In genomic region chr17:81902023-81902652, GRCh38 we compare ENCODE assay signal across 1 cellular context.
TF ChIP-seq lines count a peak whose summit lies in the region.

TSS of gene NPB (plus strand) at chr17:81902238. CDS start at chr17:81902278, 40 bp downstream.

TF ChIP-seq in HepG2, 621 proteins besides CTCF, POLR2A, EP300 and RAD21 (continued from another document and continues in another):
- TF ChIP-seq ZNF281 (CRISPR knock-in tag; IDR thresholded peaks at IDR 0.05; ENCODE audit: borderline replicate concordance) (no peak), ZBED4 (CRISPR knock-in tag; IDR thresholded peaks at IDR 0.05; ENCODE audit: borderline replicate concordance) (0 out of 2 replicates have a peak, but pooled peaks have one; percentile 14), ZFP1 (CRISPR knock-in tag; IDR thresholded peaks at IDR 0.05) (no peak), CEBPG (CRISPR knock-in tag; IDR thresholded peaks at IDR 0.05) (no peak), ZNF563 (CRISPR knock-in tag; IDR thresholded peaks at IDR 0.05) (peak; percentile 63), SMARCE1 (IDR thresholded peaks at IDR 0.05; ENCODE audit: borderline replicate concordance) (no peak), HNRNPK (IDR thresholded peaks at IDR 0.05; ENCODE audit: low read depth, low read length, poor library complexity, severe bottlenecking) (no peak), ZNF138 (CRISPR knock-in tag; IDR thresholded peaks at IDR 0.05; ENCODE audit: low read depth) (no peak), NFYB (CRISPR knock-in tag; IDR thresholded peaks at IDR 0.05) (no peak), SNAPC2 (CRISPR knock-in tag; IDR thresholded peaks at IDR 0.05) (no peak), PATZ1 (CRISPR knock-in tag; IDR thresholded peaks at IDR 0.05) (no peak), HNF4G (IDR thresholded peaks at IDR 0.05; ENCODE audit: borderline replicate concordance, low read depth, low read length) (no peak), HNF4G (CRISPR knock-in tag; IDR thresholded peaks at IDR 0.05; ENCODE audit: borderline replicate concordance, low read depth) (peak; percentile 48; the same call in 1 of the 2 replicates), ZFP37 (CRISPR knock-in tag; IDR thresholded peaks at IDR 0.05; ENCODE audit: borderline replicate concordance) (no peak), ARNTL (CRISPR knock-in tag; IDR thresholded peaks at IDR 0.05) (0 out of 2 replicates have a peak, but pooled peaks have one; percentile 6), CREBL2 (CRISPR knock-in tag; IDR thresholded peaks at IDR 0.05; ENCODE audit: borderline replicate concordance) (0 out of 2 replicates have a peak, but pooled peaks have one; percentile 28), SIN3B (IDR thresholded peaks at IDR 0.05; ENCODE audit: low read length) (no peak), TP53 (CRISPR knock-in tag; conservative IDR thresholded peaks at IDR 0.05) (0 out of 2 replicates have a peak, but pooled peaks have one; percentile 18), ZNF207 (IDR thresholded peaks at IDR 0.05; ENCODE audit: borderline replicate concordance) (no peak), SP1 (IDR thresholded peaks at IDR 0.05) (no peak), SP1 (CRISPR knock-in tag; IDR thresholded peaks at IDR 0.05) (0 out of 2 replicates have a peak, but pooled peaks have one; percentile 22), MEIS2 (CRISPR knock-in tag; IDR thresholded peaks at IDR 0.05) (peak; percentile 53; the same call in 1 of the 2 replicates), MEF2D (CRISPR knock-in tag; IDR thresholded peaks at IDR 0.05) (no peak), ZBTB20 (CRISPR knock-in tag; IDR thresholded peaks at IDR 0.05; ENCODE audit: borderline replicate concordance, low read depth) (no peak), TOE1 (CRISPR knock-in tag; IDR thresholded peaks at IDR 0.05) (no peak), TBL1XR1 (IDR thresholded peaks at IDR 0.05; ENCODE audit: borderline replicate concordance, low read length, partially characterized antibody) (no peak), RFX5 (IDR thresholded peaks at IDR 0.05; ENCODE audit: low read depth, low read length) (no peak), ZFY (CRISPR knock-in tag; IDR thresholded peaks at IDR 0.05) (peak; percentile 49), NFKBIZ (CRISPR knock-in tag; IDR thresholded peaks at IDR 0.05) (no peak), BHLHE40 (IDR thresholded peaks at IDR 0.05; ENCODE audit: low read length) (no peak), TRIM24 (CRISPR knock-in tag; IDR thresholded peaks at IDR 0.05) (no peak), ZNF180 (CRISPR knock-in tag; IDR thresholded peaks at IDR 0.05; ENCODE audit: borderline replicate concordance, low read depth) (no peak), ZBTB7B (CRISPR knock-in tag; IDR thresholded peaks at IDR 0.05) (no peak; the same call in 1 of the 2 replicates), ZNF234 (CRISPR knock-in tag; conservative IDR thresholded peaks at IDR 0.05) (no peak), RFXAP (CRISPR knock-in tag; IDR thresholded peaks at IDR 0.05; ENCODE audit: borderline replicate concordance) (no peak), SP140L (CRISPR knock-in tag; IDR thresholded peaks at IDR 0.05; ENCODE audit: borderline replicate concordance) (no peak)
- TF ChIP-seq, protein P1, sequence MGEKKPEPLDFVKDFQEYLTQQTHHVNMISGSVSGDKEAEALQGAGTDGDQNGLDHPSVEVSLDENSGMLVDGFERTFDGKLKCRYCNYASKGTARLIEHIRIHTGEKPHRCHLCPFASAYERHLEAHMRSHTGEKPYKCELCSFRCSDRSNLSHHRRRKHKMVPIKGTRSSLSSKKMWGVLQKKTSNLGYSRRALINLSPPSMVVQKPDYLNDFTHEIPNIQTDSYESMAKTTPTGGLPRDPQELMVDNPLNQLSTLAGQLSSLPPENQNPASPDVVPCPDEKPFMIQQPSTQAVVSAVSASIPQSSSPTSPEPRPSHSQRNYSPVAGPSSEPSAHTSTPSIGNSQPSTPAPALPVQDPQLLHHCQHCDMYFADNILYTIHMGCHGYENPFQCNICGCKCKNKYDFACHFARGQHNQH (CRISPR knock-in tag; IDR thresholded peaks at IDR 0.05), result no peak
- TF ChIP-seq, protein P2, sequence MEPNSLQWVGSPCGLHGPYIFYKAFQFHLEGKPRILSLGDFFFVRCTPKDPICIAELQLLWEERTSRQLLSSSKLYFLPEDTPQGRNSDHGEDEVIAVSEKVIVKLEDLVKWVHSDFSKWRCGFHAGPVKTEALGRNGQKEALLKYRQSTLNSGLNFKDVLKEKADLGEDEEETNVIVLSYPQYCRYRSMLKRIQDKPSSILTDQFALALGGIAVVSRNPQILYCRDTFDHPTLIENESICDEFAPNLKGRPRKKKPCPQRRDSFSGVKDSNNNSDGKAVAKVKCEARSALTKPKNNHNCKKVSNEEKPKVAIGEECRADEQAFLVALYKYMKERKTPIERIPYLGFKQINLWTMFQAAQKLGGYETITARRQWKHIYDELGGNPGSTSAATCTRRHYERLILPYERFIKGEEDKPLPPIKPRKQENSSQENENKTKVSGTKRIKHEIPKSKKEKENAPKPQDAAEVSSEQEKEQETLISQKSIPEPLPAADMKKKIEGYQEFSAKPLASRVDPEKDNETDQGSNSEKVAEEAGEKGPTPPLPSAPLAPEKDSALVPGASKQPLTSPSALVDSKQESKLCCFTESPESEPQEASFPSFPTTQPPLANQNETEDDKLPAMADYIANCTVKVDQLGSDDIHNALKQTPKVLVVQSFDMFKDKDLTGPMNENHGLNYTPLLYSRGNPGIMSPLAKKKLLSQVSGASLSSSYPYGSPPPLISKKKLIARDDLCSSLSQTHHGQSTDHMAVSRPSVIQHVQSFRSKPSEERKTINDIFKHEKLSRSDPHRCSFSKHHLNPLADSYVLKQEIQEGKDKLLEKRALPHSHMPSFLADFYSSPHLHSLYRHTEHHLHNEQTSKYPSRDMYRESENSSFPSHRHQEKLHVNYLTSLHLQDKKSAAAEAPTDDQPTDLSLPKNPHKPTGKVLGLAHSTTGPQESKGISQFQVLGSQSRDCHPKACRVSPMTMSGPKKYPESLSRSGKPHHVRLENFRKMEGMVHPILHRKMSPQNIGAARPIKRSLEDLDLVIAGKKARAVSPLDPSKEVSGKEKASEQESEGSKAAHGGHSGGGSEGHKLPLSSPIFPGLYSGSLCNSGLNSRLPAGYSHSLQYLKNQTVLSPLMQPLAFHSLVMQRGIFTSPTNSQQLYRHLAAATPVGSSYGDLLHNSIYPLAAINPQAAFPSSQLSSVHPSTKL (CRISPR knock-in tag; IDR thresholded peaks at IDR 0.05), result no peak
- TF ChIP-seq, protein P3, sequence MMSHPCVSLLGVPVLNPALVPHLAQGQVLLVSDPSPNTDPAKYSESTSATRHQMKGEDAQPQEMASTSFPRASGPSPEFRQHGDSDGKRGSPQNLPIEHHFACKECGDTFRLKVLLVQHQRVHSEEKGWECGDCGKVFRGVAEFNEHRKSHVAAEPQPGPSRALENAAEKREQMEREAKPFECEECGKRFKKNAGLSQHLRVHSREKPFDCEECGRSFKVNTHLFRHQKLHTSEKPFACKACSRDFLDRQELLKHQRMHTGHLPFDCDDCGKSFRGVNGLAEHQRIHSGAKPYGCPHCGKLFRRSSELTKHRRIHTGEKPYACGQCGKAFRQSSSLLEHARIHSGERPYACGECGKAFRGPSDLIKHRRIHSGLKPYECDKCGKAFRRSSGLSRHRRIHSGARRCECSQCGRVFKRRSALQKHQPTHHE (CRISPR knock-in tag; IDR thresholded peaks at IDR 0.05; ENCODE audit: borderline replicate concordance), result no peak
- TF ChIP-seq, protein P4, sequence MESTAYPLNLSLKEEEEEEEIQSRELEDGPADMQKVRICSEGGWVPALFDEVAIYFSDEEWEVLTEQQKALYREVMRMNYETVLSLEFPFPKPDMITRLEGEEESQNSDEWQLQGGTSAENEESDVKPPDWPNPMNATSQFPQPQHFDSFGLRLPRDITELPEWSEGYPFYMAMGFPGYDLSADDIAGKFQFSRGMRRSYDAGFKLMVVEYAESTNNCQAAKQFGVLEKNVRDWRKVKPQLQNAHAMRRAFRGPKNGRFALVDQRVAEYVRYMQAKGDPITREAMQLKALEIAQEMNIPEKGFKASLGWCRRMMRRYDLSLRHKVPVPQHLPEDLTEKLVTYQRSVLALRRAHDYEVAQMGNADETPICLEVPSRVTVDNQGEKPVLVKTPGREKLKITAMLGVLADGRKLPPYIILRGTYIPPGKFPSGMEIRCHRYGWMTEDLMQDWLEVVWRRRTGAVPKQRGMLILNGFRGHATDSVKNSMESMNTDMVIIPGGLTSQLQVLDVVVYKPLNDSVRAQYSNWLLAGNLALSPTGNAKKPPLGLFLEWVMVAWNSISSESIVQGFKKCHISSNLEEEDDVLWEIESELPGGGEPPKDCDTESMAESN (CRISPR knock-in tag; conservative IDR thresholded peaks at IDR 0.05), result peak; percentile 81
- TF ChIP-seq, protein P5, sequence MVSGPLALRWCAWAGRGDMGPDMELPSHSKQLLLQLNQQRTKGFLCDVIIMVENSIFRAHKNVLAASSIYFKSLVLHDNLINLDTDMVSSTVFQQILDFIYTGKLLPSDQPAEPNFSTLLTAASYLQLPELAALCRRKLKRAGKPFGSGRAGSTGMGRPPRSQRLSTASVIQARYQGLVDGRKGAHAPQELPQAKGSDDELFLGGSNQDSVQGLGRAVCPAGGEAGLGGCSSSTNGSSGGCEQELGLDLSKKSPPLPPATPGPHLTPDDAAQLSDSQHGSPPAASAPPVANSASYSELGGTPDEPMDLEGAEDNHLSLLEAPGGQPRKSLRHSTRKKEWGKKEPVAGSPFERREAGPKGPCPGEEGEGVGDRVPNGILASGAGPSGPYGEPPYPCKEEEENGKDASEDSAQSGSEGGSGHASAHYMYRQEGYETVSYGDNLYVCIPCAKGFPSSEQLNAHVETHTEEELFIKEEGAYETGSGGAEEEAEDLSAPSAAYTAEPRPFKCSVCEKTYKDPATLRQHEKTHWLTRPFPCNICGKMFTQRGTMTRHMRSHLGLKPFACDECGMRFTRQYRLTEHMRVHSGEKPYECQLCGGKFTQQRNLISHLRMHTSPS (CRISPR knock-in tag; IDR thresholded peaks at IDR 0.05; ENCODE audit: low read depth), result peak; percentile 40; the same call in 1 of the 2 replicates
- TF ChIP-seq, protein P6, sequence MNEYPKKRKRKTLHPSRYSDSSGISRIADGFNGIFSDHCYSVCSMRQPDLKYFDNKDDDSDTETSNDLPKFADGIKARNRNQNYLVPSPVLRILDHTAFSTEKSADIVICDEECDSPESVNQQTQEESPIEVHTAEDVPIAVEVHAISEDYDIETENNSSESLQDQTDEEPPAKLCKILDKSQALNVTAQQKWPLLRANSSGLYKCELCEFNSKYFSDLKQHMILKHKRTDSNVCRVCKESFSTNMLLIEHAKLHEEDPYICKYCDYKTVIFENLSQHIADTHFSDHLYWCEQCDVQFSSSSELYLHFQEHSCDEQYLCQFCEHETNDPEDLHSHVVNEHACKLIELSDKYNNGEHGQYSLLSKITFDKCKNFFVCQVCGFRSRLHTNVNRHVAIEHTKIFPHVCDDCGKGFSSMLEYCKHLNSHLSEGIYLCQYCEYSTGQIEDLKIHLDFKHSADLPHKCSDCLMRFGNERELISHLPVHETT (CRISPR knock-in tag; conservative IDR thresholded peaks at IDR 0.05), result 0 out of 2 replicates have a peak, but pooled peaks have one; percentile 20
